ENCODE assay signal across 20 cellular contexts in genomic region chr1:164605254-164606091, GRCh38. TPM values are rescaled to one million over a fixed set of nuclear protein-coding genes. Genes with fewer than 3 reads are reported as not detected.
DNase-seq lines count a peak whose midpoint lies in the region; ATAC-seq and TF ChIP-seq lines count a peak whose summit lies in the region.
"Had no signal": no experiment of that assay in that cellular context is flagged by ENCODE, and none has a peak within 500 bp of the region (broad histone marks: within the 10 kb centered on the region; RNA-seq: fewer than 3 reads in every experiment).

No MANE protein-coding gene starts in this region.

- TF ChIP-seq CTCF in HEK293 (tag by site-specific recombination; IDR thresholded peaks at IDR 0.05) (no peak), esophagus muscularis mucosa (IDR thresholded peaks at IDR 0.05) (no peak), prostate gland (IDR thresholded peaks at IDR 0.05) (no peak)
- no peak for TF ChIP-seq CTCF in CD8-positive, alpha-beta T cell (IDR thresholded peaks at IDR 0.05)

- H3K4me1 Mint-ChIP-seq in CD8-positive, alpha-beta T cell (ENCODE audit: low read depth) = no peaks in the 10 kb centered on the region

- H3K27ac ChIP-seq in HEK293 (ENCODE audit: extremely low read depth, low read depth, low read length) (no peak overlapping the region), esophagus muscularis mucosa (replicated peaks in 1 of 4) (peak overlapping the region; percentile 13 to 72 (median 46)), prostate gland (peak overlapping the region; percentile 3 to 38)
- H3K27ac ChIP-seq in CD8-positive, alpha-beta T cell (ENCODE audit: low read depth, low read length) = no peak overlapping the region
- H3K27ac ChIP-seq: epithelial cell of prostate, foreskin keratinocyte, SJSA1, suprapubic skin had no signal

- H3K9me3 ChIP-seq in HEK293 (ENCODE audit: control insufficient read depth, insufficient read depth, low read depth, low read length) = no peaks in the 10 kb centered on the region
- H3K9me3 ChIP-seq in esophagus muscularis mucosa = no peaks in the 10 kb centered on the region
- no peaks in the 10 kb centered on the region for H3K9me3 ChIP-seq in prostate gland
- no peaks in the 10 kb centered on the region for H3K9me3 ChIP-seq in CD8-positive, alpha-beta T cell (ENCODE audit: low read length)
- H3K9me3 ChIP-seq: Caco-2, HAP-1, SJSA1, suprapubic skin had no signal

- intact Hi-C loops in esophagus muscularis mucosa (cut with DNase I) (no loop called here), prostate gland (cut with DNase I) (loop anchor here (10.0 kb wide), 1 partner anchor 469 kb away; no protein-coding TSS in a partner anchor)
- intact Hi-C loops in CD8-positive, alpha-beta T cell (cut with DNase I, micrococcal nuclease) = no loop called here

- H3K27me3 ChIP-seq in esophagus muscularis mucosa (no peaks in the 10 kb centered on the region), prostate gland (replicated peaks; ENCODE audit: insufficient read depth) (no peaks in the 10 kb centered on the region)
- no peaks in the 10 kb centered on the region for H3K27me3 ChIP-seq in CD8-positive, alpha-beta T cell (ENCODE audit: insufficient read depth, low read length)
- H3K27me3 ChIP-seq: foreskin keratinocyte, SJSA1, suprapubic skin had no signal

- H3K27me3 Mint-ChIP-seq in CD8-positive, alpha-beta T cell (ENCODE audit: low read depth) = no peaks in the 10 kb centered on the region
- H3K27me3 Mint-ChIP-seq: activated CD4-positive, alpha-beta memory T cell treated with anti-CD3 and anti-CD28 coated beads for 36 hours had no signal

- no peak for TF ChIP-seq POLR2A in esophagus muscularis mucosa (IDR thresholded peaks at IDR 0.05; ENCODE audit: low read depth)
- no peak for TF ChIP-seq POLR2A in prostate gland (IDR thresholded peaks at IDR 0.05)

- TF ChIP-seq EP300 in esophagus muscularis mucosa (IDR thresholded peaks at IDR 0.05) = no peak

- no peaks in the 10 kb centered on the region for H3K36me3 Mint-ChIP-seq in CD8-positive, alpha-beta T cell
- H3K36me3 Mint-ChIP-seq: activated CD4-positive, alpha-beta memory T cell treated with anti-CD3 and anti-CD28 coated beads for 36 hours had no signal

- CTCF ChIA-PET in HEK293 (lab: Yijun Ruan, JAX) = interaction anchor here (1.0 kb wide), 1 partner anchor 168 kb away, joined by 3 read pairs; no protein-coding TSS in a partner anchor
- CTCF ChIA-PET in CD8-positive, alpha-beta T cell (lab: Charles Lee) = no interaction called here

- 78% methylated on average over 3 of the region's 3 CpGs for WGBS in esophagus muscularis mucosa
- 61% methylated on average over 3 of the region's 3 CpGs for WGBS in prostate gland

- no peaks in the 10 kb centered on the region for H3K9me3 Mint-ChIP-seq in CD8-positive, alpha-beta T cell
- H3K9me3 Mint-ChIP-seq: activated CD4-positive, alpha-beta memory T cell treated with anti-CD3 and anti-CD28 coated beads for 36 hours had no signal

- peak; percentile 4 for DNase-seq in COR-L47 (lab: John Stamatoyannopoulos, UW)
- DNase-seq in esophagus muscularis mucosa (ENCODE audit: extremely low spot score) = no peak
- DNase-seq in prostate gland (ENCODE audit: low spot score) = no peak
- DNase-seq in AML-193 (lab: John Stamatoyannopoulos, UW) = no peak
- DNase-seq in CD8-positive, alpha-beta T cell = no peak
- no peak for DNase-seq in cerebellar nuclear complex (lab: John Stamatoyannopoulos, UW)
- DNase-seq: activated CD4-positive, alpha-beta memory T cell treated with anti-CD3 and anti-CD28 coated beads for 36 hours; Caco-2; foreskin keratinocyte; kidney glomerular epithelial cell; NCI-H1930; NCI-H524; stimulated activated CD8-positive, alpha-beta memory T cell treated with anti-CD3 and anti-CD28 coated beads, Interleukin-4, amount 100 ng/mL, for 48 hours had no signal

- POLR2A ChIA-PET in HEK293 (lab: Yijun Ruan, JAX) = no interaction called here
- POLR2A ChIA-PET in CD8-positive, alpha-beta T cell (lab: Charles Lee) = no interaction called here

- no peak for ATAC-seq in CD8-positive, alpha-beta T cell
- ATAC-seq: foreskin keratinocyte had no signal

- no peak overlapping the region for H3K4me3 Mint-ChIP-seq in CD8-positive, alpha-beta T cell
- H3K4me3 Mint-ChIP-seq: activated CD4-positive, alpha-beta memory T cell treated with anti-CD3 and anti-CD28 coated beads for 36 hours had no signal

- H3K4me3 ChIP-seq in HEK293 (ENCODE audit: low read depth, low read length) = no peak overlapping the region
- H3K4me3 ChIP-seq in esophagus muscularis mucosa = no peak overlapping the region
- H3K4me3 ChIP-seq in prostate gland = no peak overlapping the region
- H3K4me3 ChIP-seq in CD8-positive, alpha-beta T cell (ENCODE audit: low read depth, low read length) = no peak overlapping the region
- H3K4me3 ChIP-seq: HAP-1, SJSA1, suprapubic skin had no signal

- H3K4me1 ChIP-seq in HEK293 (ENCODE audit: control insufficient read depth, insufficient read depth, low read length) (peaks cover 19% of the 10 kb centered on the region), esophagus muscularis mucosa (peaks cover 53 to 98% (median 96%) of the 10 kb centered on the region in 4 donors), prostate gland (replicated peaks) (peaks cover 13% of the 10 kb centered on the region)
- H3K4me1 ChIP-seq in CD8-positive, alpha-beta T cell (ENCODE audit: insufficient read depth, low read length) = no peaks in the 10 kb centered on the region

- H3K36me3 ChIP-seq in HEK293 (ENCODE audit: control insufficient read depth in 2 of 2, insufficient read depth in 1 of 2, low read length in 2 of 2) = no peaks in the 10 kb centered on the region
- no peaks in the 10 kb centered on the region for H3K36me3 ChIP-seq in esophagus muscularis mucosa
- H3K36me3 ChIP-seq in prostate gland = no peaks in the 10 kb centered on the region
- no peaks in the 10 kb centered on the region for H3K36me3 ChIP-seq in CD8-positive, alpha-beta T cell (ENCODE audit: insufficient read depth, low read length)
- H3K36me3 ChIP-seq: HAP-1, SJSA1, suprapubic skin had no signal

- H3K27ac Mint-ChIP-seq in CD8-positive, alpha-beta T cell = no peak overlapping the region
- H3K27ac Mint-ChIP-seq: activated CD4-positive, alpha-beta memory T cell treated with anti-CD3 and anti-CD28 coated beads for 36 hours had no signal

TF ChIP-seq in HEK293, 187 proteins besides CTCF, POLR2A, EP300 and RAD21:
- TF ChIP-seq ZNF792 (tag by site-specific recombination; IDR thresholded peaks at IDR 0.05) = no peak
- TF ChIP-seq PRDM6 (tag by site-specific recombination; IDR thresholded peaks at IDR 0.05) = peak; percentile 12; the same call in 1 of the 2 replicates
- TF ChIP-seq ZNF670 (tag by site-specific recombination; IDR thresholded peaks at IDR 0.05; ENCODE audit: low read depth) = no peak
- TF ChIP-seq FEZF1 (tag by site-specific recombination; IDR thresholded peaks at IDR 0.05) = peak; percentile 35; the same call in 1 of the 2 replicates
- no peak for TF ChIP-seq KLF7 (tag by site-specific recombination; IDR thresholded peaks at IDR 0.05; ENCODE audit: borderline replicate concordance)

RNA-seq across cellular contexts. Expression of gene PBX1, which starts 46.5 kb away (rescaled TPM):
- total RNA-seq in esophagus muscularis mucosa = 100 to 1,000 TPM in 2 of 4 donors, 10 to 100 TPM in 2; 89.6 to 138 (median 112) TPM
- 10 to 100 TPM; 50.2 to 60.4 TPM for total RNA-seq in prostate gland
- total RNA-seq in CD8-positive, alpha-beta T cell = under 1 TPM; 0.25 to 0.30 TPM
- total RNA-seq: G401; T-helper 2 cell treated with Interferon-gamma antibody and Interleukin-4, amounts not matched to agents 100 ng/mL and 5 ng/mL, for 36 hours had no signal

Comparison
In these comparisons a context has a peak if more than half of its experiments do, and no peak if none do; other contexts are left out.
1. H3K27ac ChIP-seq: peak in esophagus muscularis mucosa (4 of 4) and prostate gland (2 of 2); none in HEK293 (single experiment) and CD8-positive, alpha-beta T cell (single experiment).
2. RNA of gene PBX1, which starts 46.5 kb away (total RNA-seq): 89.6 to 138 TPM in esophagus muscularis mucosa and 50.2 to 60.4 TPM in prostate gland; 0.25 to 0.30 TPM in CD8-positive, alpha-beta T cell; every median in the first group is over 10 times any median in the second.